In the genomic region with DNA sequence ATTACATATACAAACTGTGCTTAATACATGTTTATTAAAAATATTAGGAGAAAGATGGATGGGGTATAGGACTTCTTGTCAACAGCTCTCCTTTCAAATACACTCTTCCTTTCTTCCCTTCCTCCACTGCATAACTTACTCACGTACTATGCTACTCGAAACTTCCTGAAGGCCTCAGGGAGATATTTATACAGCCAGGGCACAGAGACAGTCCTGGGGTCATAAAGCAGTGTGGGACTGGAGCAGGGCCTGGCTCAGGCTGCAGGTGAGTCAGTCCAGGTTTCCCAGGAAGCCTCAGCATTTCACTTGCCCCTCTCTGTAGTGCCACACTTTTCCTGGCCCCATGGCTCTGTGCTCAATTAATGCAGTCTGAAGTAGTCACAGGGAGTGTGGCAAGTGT, we compare ENCODE assay signal across 22 cellular contexts.
DNase-seq lines count a peak whose midpoint lies in the region; ATAC-seq and TF ChIP-seq lines count a peak whose summit lies in the region.
"Had no signal": no experiment of that assay in that cellular context is flagged by ENCODE, and none has a peak within 500 bp of the region (broad histone marks: within the 10 kb centered on the region; RNA-seq: fewer than 3 reads in every experiment).

No MANE protein-coding gene starts in this region.

- H3K27me3 ChIP-seq in GM23338 (ENCODE audit: insufficient read depth) (no peaks in the 10 kb centered on the region), RWPE2 (ENCODE audit: insufficient read depth, poor library complexity, severe bottlenecking) (no peaks in the 10 kb centered on the region), psoas muscle (ENCODE audit: insufficient read depth in 3 of 3, low read length in 2 of 3) (no peaks in the 10 kb centered on the region)
- H3K27me3 ChIP-seq: BLaER1 treated with 17β-estradiol and CSF1 and Interleukin-3, amounts not matched to agents 10 nM and 100 nM; MG63 had no signal

- no peaks in the 10 kb centered on the region for H3K79me2 ChIP-seq in GM23338 (replicated peaks; ENCODE audit: insufficient read depth)

- no peak overlapping the region for H3K4me3 Mint-ChIP-seq in GM23338
- H3K4me3 Mint-ChIP-seq in activated naive CD8-positive, alpha-beta T cell treated with anti-CD3 and anti-CD28 coated beads, Interleukin-2, amount 50 U/mL, for 24 hours: no peak overlapping the region
- H3K4me3 Mint-ChIP-seq: CD8-positive, alpha-beta memory T cell had no signal

- H3K9me3 ChIP-seq in RWPE2 (ENCODE audit: severe bottlenecking) (no peaks in the 10 kb centered on the region), psoas muscle (no peaks in the 10 kb centered on the region)
- H3K9me3 ChIP-seq: A549; BLaER1 treated with 17β-estradiol and CSF1 and Interleukin-3, amounts not matched to agents 10 nM and 100 nM; MG63 had no signal

- H3F3A ChIP-seq in GM23338 (replicated peaks; ENCODE audit: low read depth): no peaks in the 10 kb centered on the region

- peak overlapping the region; percentile 53 for H3K27ac Mint-ChIP-seq in GM23338
- no peak overlapping the region for H3K27ac Mint-ChIP-seq in activated naive CD8-positive, alpha-beta T cell treated with anti-CD3 and anti-CD28 coated beads, Interleukin-2, amount 50 U/mL, for 24 hours
- H3K27ac Mint-ChIP-seq: CD8-positive, alpha-beta memory T cell had no signal

- no peak for TF ChIP-seq CTCF in GM23338 (conservative IDR thresholded peaks at IDR 0.05; ENCODE audit: low read depth in 2 of 2)
- TF ChIP-seq CTCF in RWPE2 (IDR thresholded peaks at IDR 0.05; ENCODE audit: poor library complexity, severe bottlenecking): no peak
- no peak for TF ChIP-seq CTCF in psoas muscle (IDR thresholded peaks at IDR 0.05)

- no peaks in the 10 kb centered on the region for H3K27me3 Mint-ChIP-seq in GM23338 (ENCODE audit: insufficient read depth, low read depth, poor library complexity)
- no peaks in the 10 kb centered on the region for H3K27me3 Mint-ChIP-seq in activated naive CD8-positive, alpha-beta T cell treated with anti-CD3 and anti-CD28 coated beads, Interleukin-2, amount 50 U/mL, for 24 hours
- H3K27me3 Mint-ChIP-seq: CD8-positive, alpha-beta memory T cell had no signal

- no peaks in the 10 kb centered on the region for H3K36me3 ChIP-seq in GM23338 (ENCODE audit: insufficient read depth)
- H3K36me3 ChIP-seq in RWPE2 (ENCODE audit: low read depth): no peaks in the 10 kb centered on the region
- no peaks in the 10 kb centered on the region for H3K36me3 ChIP-seq in psoas muscle (ENCODE audit: insufficient read depth in 1 of 2, low read depth in 1 of 2)
- H3K36me3 ChIP-seq: BLaER1 treated with 17β-estradiol and CSF1 and Interleukin-3, amounts not matched to agents 10 nM and 100 nM; MG63 had no signal

- no peak overlapping the region for H3K4me2 ChIP-seq in GM23338
- H3K4me2 ChIP-seq: A549; BLaER1 treated with 17β-estradiol and CSF1 and Interleukin-3, amounts not matched to agents 10 nM and 100 nM had no signal

- H4K20me1 ChIP-seq in GM23338 (replicated peaks; ENCODE audit: insufficient read depth): no peaks in the 10 kb centered on the region; the same call in 1 of the 2 replicates
- H4K20me1 ChIP-seq: BLaER1 treated with 17β-estradiol and CSF1 and Interleukin-3, amounts not matched to agents 10 nM and 100 nM had no signal

- no peak overlapping the region for H3K4me3 ChIP-seq in GM23338
- H3K4me3 ChIP-seq in RWPE2 (ENCODE audit: severe bottlenecking): no peak overlapping the region
- no peak overlapping the region for H3K4me3 ChIP-seq in psoas muscle
- H3K4me3 ChIP-seq: A549; BLaER1 treated with 17β-estradiol and CSF1 and Interleukin-3, amounts not matched to agents 10 nM and 100 nM; MG63; SK-N-MC had no signal

- peaks cover 3% of the 10 kb centered on the region; the same call in 1 of the 3 replicates for H3K4me1 Mint-ChIP-seq in GM23338
- no peaks in the 10 kb centered on the region for H3K4me1 Mint-ChIP-seq in activated naive CD8-positive, alpha-beta T cell treated with anti-CD3 and anti-CD28 coated beads, Interleukin-2, amount 50 U/mL, for 24 hours
- H3K4me1 Mint-ChIP-seq: CD8-positive, alpha-beta memory T cell had no signal

- WGBS in psoas muscle, 3 donors: 17 to 30% (median 24%) methylated on average over 2 of the region's 2 CpGs

- no peak; the same call in 1 of the 3 replicates for ATAC-seq in GM23338
- ATAC-seq in RWPE2 (ENCODE audit: low read depth): peak; percentile 36; the same call in 1 of the 3 replicates
- peak in 3 of 4 donors; percentile 35 to 55 (median 42) for ATAC-seq in psoas muscle
- no peak for ATAC-seq in activated naive CD8-positive, alpha-beta T cell treated with anti-CD3 and anti-CD28 coated beads, Interleukin-2, amount 50 U/mL, for 24 hours
- ATAC-seq in HG03342 (IDR thresholded peaks at IDR 0.05; ENCODE audit: unreplicated experiment): no peak
- no peak for ATAC-seq in GM18909 (IDR thresholded peaks at IDR 0.05; ENCODE audit: poor library complexity, unreplicated experiment)
- ATAC-seq: A549, HCT116 had no signal

- H3K27ac ChIP-seq in GM23338 (ENCODE audit: low read depth): no peak overlapping the region
- no peak overlapping the region for H3K27ac ChIP-seq in RWPE2 (ENCODE audit: poor library complexity, severe bottlenecking)
- no peak overlapping the region for H3K27ac ChIP-seq in psoas muscle
- H3K27ac ChIP-seq: A549; BLaER1 treated with 17β-estradiol and CSF1 and Interleukin-3, amounts not matched to agents 10 nM and 100 nM; SK-N-MC had no signal

- no peaks in the 10 kb centered on the region for H3K9me3 Mint-ChIP-seq in GM23338
- H3K9me3 Mint-ChIP-seq in activated naive CD8-positive, alpha-beta T cell treated with anti-CD3 and anti-CD28 coated beads, Interleukin-2, amount 50 U/mL, for 24 hours: no peaks in the 10 kb centered on the region
- H3K9me3 Mint-ChIP-seq: CD8-positive, alpha-beta memory T cell had no signal

- intact Hi-C loops in psoas muscle (cut with DNase I): no loop called here

- DNase-seq in GM23338 (ENCODE audit: low spot score) (no peak), RWPE2 (ENCODE audit: low spot score) (no peak), islet precursor cell (peak; percentile 91), psoas muscle (no peak)
- DNase-seq in stimulated activated CD8-positive, alpha-beta memory T cell treated with anti-CD3 and anti-CD28 coated beads, Interleukin-4, amount 100 ng/mL, for 48 hours: no peak
- DNase-seq in activated naive CD8-positive, alpha-beta T cell treated with anti-CD3 and anti-CD28 coated beads, Interleukin-2, amount 50 U/mL, for 24 hours: no peak
- DNase-seq: CD8-positive, alpha-beta memory T cell; DMS79; KG1; MG63; NCI-H1092; NCI-H146; NCI-H2081; NCI-H2227 treated with DMSO at 0.1 percent for 48 hours; NCI-H524; Right ventricle myocardium superior had no signal

- no peak overlapping the region for H2AFZ ChIP-seq in GM23338

- H3K4me1 ChIP-seq in GM23338 (ENCODE audit: insufficient read depth) (no peaks in the 10 kb centered on the region), RWPE2 (ENCODE audit: insufficient read depth, poor library complexity, severe bottlenecking) (peaks cover 3% of the 10 kb centered on the region), psoas muscle (peaks cover 21% of the 10 kb centered on the region)
- H3K4me1 ChIP-seq: BLaER1 treated with 17β-estradiol and CSF1 and Interleukin-3, amounts not matched to agents 10 nM and 100 nM had no signal

- no peaks in the 10 kb centered on the region for H3K9me2 ChIP-seq in GM23338 (ENCODE audit: insufficient read depth)

- no peaks in the 10 kb centered on the region for H3K36me3 Mint-ChIP-seq in GM23338 (ENCODE audit: low read depth)
- H3K36me3 Mint-ChIP-seq in activated naive CD8-positive, alpha-beta T cell treated with anti-CD3 and anti-CD28 coated beads, Interleukin-2, amount 50 U/mL, for 24 hours (ENCODE audit: low read depth): no peaks in the 10 kb centered on the region

Comparison
In these comparisons a context has a peak if more than half of its experiments do, and no peak if none do; other contexts are left out.
1. ATAC-seq: peak in RWPE2 (single experiment) and psoas muscle (3 of 4); none in GM23338 (single experiment), activated naive CD8-positive, alpha-beta T cell treated with anti-CD3 and anti-CD28 coated beads, Interleukin-2, amount 50 U/mL, for 24 hours (single experiment), HG03342 (single experiment) and GM18909 (single experiment).